ENCODE assay signal across 8 cellular contexts in genomic region chr1:145859491-145860159, GRCh38. TPM values are rescaled to one million over a fixed set of nuclear protein-coding genes. Genes with fewer than 3 reads are reported as not detected.
A peak's percentile ranks its signal among the peaks of the same experiment; 100 is the strongest.
DNase-seq lines count a peak whose midpoint lies in the region; ATAC-seq lines count a peak whose summit lies in the region.

No MANE protein-coding gene starts in this region.

- ATAC-seq in CD4-positive, CD25-positive, alpha-beta regulatory T cell (ENCODE audit: low read depth in 2 of 2) = peak; percentile 41 to 54
- ATAC-seq in GM19397 (IDR thresholded peaks at IDR 0.05; ENCODE audit: unreplicated experiment) (peak; percentile 62), HG03565 (IDR thresholded peaks at IDR 0.05; ENCODE audit: unreplicated experiment) (peak; percentile 62)
- ATAC-seq in activated CD8-positive, alpha-beta T cell treated with anti-CD3 and anti-CD28 coated beads, Interleukin-2, amount 10 ng/mL, durations not matched to agents 7 days and 5 days = peak; percentile 80

- peaks cover 17% of the 10 kb centered on the region for H3K4me1 ChIP-seq in CD4-positive, CD25-positive, alpha-beta regulatory T cell (ENCODE audit: control insufficient read depth, insufficient read depth, low read length, poor library complexity, severe bottlenecking)

- peak; percentile 47 to 70 (median 66) for DNase-seq in CD4-positive, CD25-positive, alpha-beta regulatory T cell
- peak; percentile 84 for DNase-seq in NCI-H82 treated with DMSO at 0.1 percent for 48 hours (lab: John Stamatoyannopoulos, UW; ENCODE audit: unreplicated experiment)
- DNase-seq in activated CD8-positive, alpha-beta T cell treated with anti-CD3 and anti-CD28 coated beads, Interleukin-2, amount 10 ng/mL, durations not matched to agents 7 days and 5 days = peak; percentile 84
- DNase-seq in effector CD8-positive, alpha-beta T cell (lab: John Stamatoyannopoulos, UW) = peak; percentile 69
- peak; percentile 93 for DNase-seq in medulla oblongata (ENCODE audit: extremely low spot score)
- DNase-seq in stimulated activated CD8-positive, alpha-beta memory T cell treated with anti-CD3 and anti-CD28 coated beads, Interleukin-12 subunit alpha, Interleukin-12 subunit beta, amount 100 ng/mL, for 24 hours (ENCODE audit: extremely low read depth) = peak; percentile 58

- H3K4me3 Mint-ChIP-seq in CD4-positive, CD25-positive, alpha-beta regulatory T cell = peak overlapping the region; percentile 90 to 99 (median 96)
- H3K4me3 Mint-ChIP-seq in activated CD8-positive, alpha-beta T cell treated with anti-CD3 and anti-CD28 coated beads, Interleukin-2, amount 10 ng/mL, durations not matched to agents 7 days and 5 days = peak overlapping the region; percentile 95

- no peaks in the 10 kb centered on the region for H3K27me3 ChIP-seq in CD4-positive, CD25-positive, alpha-beta regulatory T cell (ENCODE audit: control insufficient read depth, insufficient read depth, low read length)

- H3K9me3 ChIP-seq in CD4-positive, CD25-positive, alpha-beta regulatory T cell (ENCODE audit: control insufficient read depth in 2 of 2, low read length in 2 of 2) = no peaks in the 10 kb centered on the region

- H3K36me3 Mint-ChIP-seq in CD4-positive, CD25-positive, alpha-beta regulatory T cell = peaks cover 16% of the 10 kb centered on the region
- H3K36me3 Mint-ChIP-seq in activated CD8-positive, alpha-beta T cell treated with anti-CD3 and anti-CD28 coated beads, Interleukin-2, amount 10 ng/mL, durations not matched to agents 7 days and 5 days (ENCODE audit: low read depth) = peaks cover 7% of the 10 kb centered on the region

- H3K9me3 Mint-ChIP-seq in CD4-positive, CD25-positive, alpha-beta regulatory T cell = peaks cover 0 to under 1% (median 0%) of the 10 kb centered on the region in 7 donors
- no peaks in the 10 kb centered on the region for H3K9me3 Mint-ChIP-seq in activated CD8-positive, alpha-beta T cell treated with anti-CD3 and anti-CD28 coated beads, Interleukin-2, amount 10 ng/mL, durations not matched to agents 7 days and 5 days (ENCODE audit: insufficient read depth)

- peak overlapping the region; percentile 74 to 93 (median 92) for H3K27ac Mint-ChIP-seq in CD4-positive, CD25-positive, alpha-beta regulatory T cell
- peak overlapping the region; percentile 87 for H3K27ac Mint-ChIP-seq in activated CD8-positive, alpha-beta T cell treated with anti-CD3 and anti-CD28 coated beads, Interleukin-2, amount 10 ng/mL, durations not matched to agents 7 days and 5 days

- POLR2A ChIA-PET in activated CD8-positive, alpha-beta T cell treated with anti-CD3 and anti-CD28 coated beads, Interleukin-2, amount 10 ng/mL, durations not matched to agents 7 days and 5 days (lab: Charles Lee) = interaction anchor here (0.5 to 4.6 kb wide), 16 partner anchors 12 to 309 kb away, joined by 3 to 38 read pairs (median 7); partner anchors contain the start of genes ANKRD34A, LIX1L, NUDT17 and PEX11B

- peaks cover 19% of the 10 kb centered on the region for H3K27me3 Mint-ChIP-seq in CD4-positive, CD25-positive, alpha-beta regulatory T cell
- peaks cover 11% of the 10 kb centered on the region for H3K27me3 Mint-ChIP-seq in activated CD8-positive, alpha-beta T cell treated with anti-CD3 and anti-CD28 coated beads, Interleukin-2, amount 10 ng/mL, durations not matched to agents 7 days and 5 days (ENCODE audit: low read depth)

- H3K36me3 ChIP-seq in CD4-positive, CD25-positive, alpha-beta regulatory T cell (ENCODE audit: control insufficient read depth, insufficient read depth, low read length) = peaks cover 19% of the 10 kb centered on the region

- peaks cover 0 to 28% (median 12%) of the 10 kb centered on the region in 4 donors for H3K4me1 Mint-ChIP-seq in CD4-positive, CD25-positive, alpha-beta regulatory T cell
- H3K4me1 Mint-ChIP-seq in activated CD8-positive, alpha-beta T cell treated with anti-CD3 and anti-CD28 coated beads, Interleukin-2, amount 10 ng/mL, durations not matched to agents 7 days and 5 days (ENCODE audit: low read depth) = peaks cover 21% of the 10 kb centered on the region

- H3K27ac ChIP-seq in CD4-positive, CD25-positive, alpha-beta regulatory T cell (ENCODE audit: insufficient read depth, low read length, poor library complexity, severe bottlenecking) = peak overlapping the region; percentile 65

- CTCF ChIA-PET in activated CD8-positive, alpha-beta T cell treated with anti-CD3 and anti-CD28 coated beads, Interleukin-2, amount 10 ng/mL, durations not matched to agents 7 days and 5 days (lab: Charles Lee) = interaction anchor here (0.8 to 12.5 kb wide), 23 partner anchors 9 to 178 kb away, joined by 3 to 271 read pairs (median 7); partner anchors contain the start of genes ANKRD34A, ANKRD35, ITGA10 and NUDT17

- H3K4me3 ChIP-seq in CD4-positive, CD25-positive, alpha-beta regulatory T cell (ENCODE audit: low read depth, low read length) = peak overlapping the region; percentile 89

RNA-seq across cellular contexts. Expression of gene PIAS3, which starts 0.7 kb away (rescaled TPM):
- 21.9 TPM for total RNA-seq in CD4-positive, CD25-positive, alpha-beta regulatory T cell
- 10 to 100 TPM in 3 of 4 donors, 1 to 10 TPM in 1; 8.8 to 16.3 (median 11.8) TPM for polyA plus RNA-seq in CD4-positive, CD25-positive, alpha-beta regulatory T cell
- total RNA-seq in activated CD8-positive, alpha-beta T cell treated with anti-CD3 and anti-CD28 coated beads, Interleukin-2, amount 10 ng/mL, durations not matched to agents 7 days and 5 days = 10 to 100 TPM; 19.8 to 23.7 TPM

RNA-seq across cellular contexts. Expression of gene NUDT17, which starts 14.2 kb away (rescaled TPM):
- 3.5 TPM for total RNA-seq in CD4-positive, CD25-positive, alpha-beta regulatory T cell
- polyA plus RNA-seq in CD4-positive, CD25-positive, alpha-beta regulatory T cell = 1 to 10 TPM; 1.6 to 4.8 (median 2.8) TPM
- 1 to 10 TPM; 2.2 to 3.8 TPM for total RNA-seq in activated CD8-positive, alpha-beta T cell treated with anti-CD3 and anti-CD28 coated beads, Interleukin-2, amount 10 ng/mL, durations not matched to agents 7 days and 5 days

RNA-seq across cellular contexts. Expression of gene ANKRD35, which starts 26.0 kb away (rescaled TPM):
- total RNA-seq in CD4-positive, CD25-positive, alpha-beta regulatory T cell = 0.17 TPM
- polyA plus RNA-seq in CD4-positive, CD25-positive, alpha-beta regulatory T cell = under 1 TPM; 0.24 to 0.45 (median 0.29) TPM
- 1 to 10 TPM in 1 of 2 experiments, under 1 TPM in 1; 0.76 to 1.1 TPM for total RNA-seq in activated CD8-positive, alpha-beta T cell treated with anti-CD3 and anti-CD28 coated beads, Interleukin-2, amount 10 ng/mL, durations not matched to agents 7 days and 5 days

RNA-seq across cellular contexts. Expression of gene POLR3C, which starts 35.6 kb away (rescaled TPM):
- 30.3 TPM for total RNA-seq in CD4-positive, CD25-positive, alpha-beta regulatory T cell
- polyA plus RNA-seq in CD4-positive, CD25-positive, alpha-beta regulatory T cell = 10 to 100 TPM; 45.1 to 52.2 (median 48.0) TPM
- total RNA-seq in activated CD8-positive, alpha-beta T cell treated with anti-CD3 and anti-CD28 coated beads, Interleukin-2, amount 10 ng/mL, durations not matched to agents 7 days and 5 days = 10 to 100 TPM; 29.7 to 31.5 TPM

RNA-seq across cellular contexts. Expression of gene RNF115, which starts 35.7 kb away (rescaled TPM):
- total RNA-seq in CD4-positive, CD25-positive, alpha-beta regulatory T cell = 17.3 TPM
- 1 to 10 TPM; 4.1 to 7.6 (median 6.0) TPM for polyA plus RNA-seq in CD4-positive, CD25-positive, alpha-beta regulatory T cell
- 10 to 100 TPM; 15.1 to 15.5 TPM for total RNA-seq in activated CD8-positive, alpha-beta T cell treated with anti-CD3 and anti-CD28 coated beads, Interleukin-2, amount 10 ng/mL, durations not matched to agents 7 days and 5 days

Comparison
In these comparisons a context has a peak if more than half of its experiments do, and no peak if none do; other contexts are left out.
1. Peak in every context shown above with its lines: DNase-seq, ATAC-seq, H3K4me3 ChIP-seq and H3K27ac ChIP-seq.